In genomic region chr15:51688863-51689262, GRCh38 we compare ENCODE assay signal across 1 cellular context.
TF ChIP-seq lines count a peak whose summit lies in the region.

No MANE protein-coding gene starts in this region.

TF ChIP-seq in GM12878, 131 proteins besides CTCF, POLR2A, EP300 and RAD21:
- TF ChIP-seq ZBTB40 (IDR thresholded peaks at IDR 0.05; ENCODE audit: borderline replicate concordance) (no peak), SMC3 (IDR thresholded peaks at IDR 0.05; ENCODE audit: borderline replicate concordance, low read length) (peak; percentile 42; the same call in 1 of the 2 replicates)
